ENCODE assay signal across 12 cellular contexts in genomic region chr4:111960241-111960667, GRCh38.
DNase-seq lines count a peak whose midpoint lies in the region; ATAC-seq, FAIRE-seq and TF ChIP-seq lines count a peak whose summit lies in the region.
"Had no signal": no experiment of that assay in that cellular context is flagged by ENCODE, and none has a peak within 500 bp of the region (broad histone marks: within the 10 kb centered on the region; RNA-seq: fewer than 3 reads in every experiment).

No MANE protein-coding gene starts in this region.

- peak; percentile 16 for DNase-seq in myocyte (ENCODE audit: low read depth)
- DNase-seq in NCI-H1436 treated with DMSO at 0.1 percent for 48 hours (lab: John Stamatoyannopoulos, UW): no peak
- DNase-seq in GM12891 (ENCODE audit: insufficient read length, low spot score): no peak
- DNase-seq in body of pancreas: no peak
- DNase-seq in neuronal stem cell (ENCODE audit: low spot score): no peak
- DNase-seq: tibial artery had no signal

- no peaks in the 10 kb centered on the region for H3K27me3 ChIP-seq in Loucy (ENCODE audit: insufficient read depth, low read length, poor library complexity, severe bottlenecking)
- H3K27me3 ChIP-seq in body of pancreas: no peaks in the 10 kb centered on the region
- H3K27me3 ChIP-seq in neuronal stem cell (ENCODE audit: control insufficient read depth in 3 of 3, insufficient read depth in 3 of 3, low read depth in 1 of 3, low read length in 3 of 3): no peaks in the 10 kb centered on the region
- H3K27me3 ChIP-seq: tibial artery had no signal

- H3F3A ChIP-seq in Loucy (ENCODE audit: low read depth): no peaks in the 10 kb centered on the region

- peak overlapping the region; percentile 10 for H3K4me3 ChIP-seq in Loucy (ENCODE audit: low read length, poor library complexity, severe bottlenecking)
- no peak overlapping the region for H3K4me3 ChIP-seq in body of pancreas
- no peak overlapping the region for H3K4me3 ChIP-seq in neuronal stem cell (ENCODE audit: low read length in 2 of 2)
- H3K4me3 ChIP-seq: K562, tibial artery had no signal

- FAIRE-seq in GM12891 (lab: Jason Lieb, UNC): no peak
- FAIRE-seq: endometrium, K562 had no signal

- no peak overlapping the region for H2AK5ac ChIP-seq in neuronal stem cell (ENCODE audit: low read depth, low read length)

- H3K27ac ChIP-seq in body of pancreas (no peak overlapping the region), neuronal stem cell (replicated peaks; ENCODE audit: low read length) (no peak overlapping the region)
- H3K27ac ChIP-seq: parathyroid adenoma, tibial artery had no signal

- intact Hi-C loops in body of pancreas (cut with DNase I): no loop called here

- H3K9ac ChIP-seq in Loucy (ENCODE audit: low read depth, low read length, poor library complexity, severe bottlenecking) (no peak overlapping the region), neuronal stem cell (ENCODE audit: low read depth, low read length, poor library complexity) (no peak overlapping the region)
- H3K9ac ChIP-seq: parathyroid adenoma had no signal

- no peak overlapping the region for H2BK15ac ChIP-seq in neuronal stem cell (ENCODE audit: low read length)

- H2BK12ac ChIP-seq in neuronal stem cell (ENCODE audit: low read length): no peak overlapping the region

- no peak overlapping the region for H2BK120ac ChIP-seq in neuronal stem cell (ENCODE audit: low read depth, low read length)

- H3K36me3 ChIP-seq in Loucy (ENCODE audit: insufficient read depth, low read length): no peaks in the 10 kb centered on the region
- H3K36me3 ChIP-seq in body of pancreas (replicated peaks in 1 of 2; ENCODE audit: insufficient read depth in 1 of 2, low read depth in 2 of 2): no peaks in the 10 kb centered on the region
- H3K36me3 ChIP-seq in neuronal stem cell (replicated peaks in 1 of 2; ENCODE audit: control insufficient read depth in 2 of 2, insufficient read depth in 2 of 2, low read length in 2 of 2): no peaks in the 10 kb centered on the region
- H3K36me3 ChIP-seq: tibial artery had no signal

- no peaks in the 10 kb centered on the region for H3K9me2 ChIP-seq in Loucy (replicated peaks; ENCODE audit: low read depth, low read length)

- TF ChIP-seq CTCF in Loucy (conservative IDR thresholded peaks at IDR 0.05; ENCODE audit: low read length): no peak
- TF ChIP-seq CTCF in body of pancreas (IDR thresholded peaks at IDR 0.05): no peak

- H4K91ac ChIP-seq in neuronal stem cell (ENCODE audit: low read depth, low read length, poor library complexity): no peak overlapping the region

- 0 out of 2 replicates have a peak overlapping the region, but pooled peaks have one; percentile 6 for H2AFZ ChIP-seq in Loucy (ENCODE audit: low read length)
- H2AFZ ChIP-seq in neuronal stem cell (ENCODE audit: low read length): no peak overlapping the region
- H2AFZ ChIP-seq: parathyroid adenoma had no signal

- ATAC-seq in GM18868 (IDR thresholded peaks at IDR 0.05; ENCODE audit: unreplicated experiment) (peak; percentile 88), HG02588 (IDR thresholded peaks at IDR 0.05; ENCODE audit: unreplicated experiment) (peak; percentile 92), body of pancreas (no peak)
- ATAC-seq: K562 had no signal

- H3K14ac ChIP-seq in neuronal stem cell (ENCODE audit: low read length): no peak overlapping the region

- TF ChIP-seq POLR2A in GM12891 (IDR thresholded peaks at IDR 0.05; ENCODE audit: low read depth, low read length) (no peak), body of pancreas (IDR thresholded peaks at IDR 0.05) (no peak)

- H4K20me1 ChIP-seq in Loucy (ENCODE audit: insufficient read depth, low read length, poor library complexity, severe bottlenecking): no peaks in the 10 kb centered on the region

- H3K79me1 ChIP-seq in neuronal stem cell (ENCODE audit: low read depth, low read length): no peaks in the 10 kb centered on the region

- H3K4me1 ChIP-seq in Loucy (ENCODE audit: insufficient read depth, low read length, poor library complexity, severe bottlenecking): peaks cover 18% of the 10 kb centered on the region
- H3K4me1 ChIP-seq in body of pancreas: no peaks in the 10 kb centered on the region
- no peaks in the 10 kb centered on the region for H3K4me1 ChIP-seq in neuronal stem cell (ENCODE audit: control insufficient read depth in 2 of 2, insufficient read depth in 1 of 2, low read depth in 1 of 2, low read length in 2 of 2)
- H3K4me1 ChIP-seq: parathyroid adenoma, tibial artery had no signal

- 53 to 61% methylated on average over 2 of the region's 2 CpGs for WGBS in body of pancreas, 2 donors
- no CpG with 5 or more reads among the region's 2 CpGs for WGBS in neuronal stem cell (ENCODE audit: extremely low coverage in 2 of 2, insufficient read length in 2 of 2, insufficient replicate concordance in 1 of 2), 2 donors

- no peak overlapping the region for H3K23ac ChIP-seq in neuronal stem cell (ENCODE audit: low read depth, low read length, poor library complexity)

- no peak overlapping the region for H4K8ac ChIP-seq in neuronal stem cell (ENCODE audit: low read depth, low read length)

- H2BK5ac ChIP-seq in neuronal stem cell (ENCODE audit: low read length): no peak overlapping the region

- H3K4me2 ChIP-seq in Loucy (ENCODE audit: low read depth, low read length, poor library complexity, severe bottlenecking): peak overlapping the region; percentile 49
- H3K4me2 ChIP-seq in neuronal stem cell (ENCODE audit: insufficient read depth, low read length, poor library complexity, severe bottlenecking): no peak overlapping the region

- H3K79me2 ChIP-seq in Loucy (ENCODE audit: insufficient read depth, low read length): no peaks in the 10 kb centered on the region
- H3K79me2 ChIP-seq: parathyroid adenoma had no signal

- H3K9me3 ChIP-seq in Loucy (ENCODE audit: insufficient read depth, low read depth, low read length) (no peaks in the 10 kb centered on the region), body of pancreas (no peaks in the 10 kb centered on the region), neuronal stem cell (replicated peaks in 1 of 2; ENCODE audit: control insufficient read depth in 2 of 2, insufficient read depth in 1 of 2, low read depth in 1 of 2, low read length in 2 of 2) (peaks cover 0 to 2% of the 10 kb centered on the region in 2 donors)
- H3K9me3 ChIP-seq: tibial artery had no signal

- H3K4ac ChIP-seq in neuronal stem cell (ENCODE audit: low read length): no peak overlapping the region

- no peak overlapping the region for H3K18ac ChIP-seq in neuronal stem cell (ENCODE audit: low read length)

TF ChIP-seq in GM12891, 5 proteins besides CTCF, POLR2A, EP300 and RAD21:
- no peak for TF ChIP-seq POU2F2 (IDR thresholded peaks at IDR 0.05; ENCODE audit: low read depth, low read length)
- no peak for TF ChIP-seq SPI1 (IDR thresholded peaks at IDR 0.05; ENCODE audit: low read depth, low read length)
- no peak for TF ChIP-seq POLR2AphosphoS5 (IDR thresholded peaks at IDR 0.05; ENCODE audit: low read depth, low read length)
- no peak for TF ChIP-seq TAF1 (IDR thresholded peaks at IDR 0.05; ENCODE audit: low read depth, low read length)
- no peak for TF ChIP-seq PAX5 (IDR thresholded peaks at IDR 0.05; ENCODE audit: insufficient read depth, low read length, severe bottlenecking)
TF ChIP-seq in GM12891: peak in this region for 0.
